ENCODE assay signal across 15 cellular contexts in genomic region chr12:46364300-46364696, GRCh38. TPM values are rescaled to one million over a fixed set of nuclear protein-coding genes. Genes with fewer than 3 reads are reported as not detected.
A peak's percentile ranks its signal among the peaks of the same experiment; 100 is the strongest.
DNase-seq lines count a peak whose midpoint lies in the region; ATAC-seq and TF ChIP-seq lines count a peak whose summit lies in the region.
"Had no signal": no experiment of that assay in that cellular context is flagged by ENCODE, and none has a peak within 500 bp of the region (broad histone marks: within the 10 kb centered on the region; RNA-seq: fewer than 3 reads in every experiment).

No MANE protein-coding gene starts in this region.

- H3K9me2 ChIP-seq in SK-N-SH = no peaks in the 10 kb centered on the region

- no peaks in the 10 kb centered on the region for H3K9me3 ChIP-seq in SK-N-SH
- H3K9me3 ChIP-seq in RWPE2 (ENCODE audit: severe bottlenecking) = no peaks in the 10 kb centered on the region
- no peaks in the 10 kb centered on the region for H3K9me3 ChIP-seq in esophagus squamous epithelium
- H3K9me3 ChIP-seq in gastrocnemius medialis = no peaks in the 10 kb centered on the region

- in situ Hi-C loops in gastrocnemius medialis (cut with MboI; ENCODE audit: low sequenced_read_pairs in 4 of 4) = loop anchor here in 3 of 4 donors (10.0 to 25.0 kb wide), 3 partner anchors 298 to 377 kb away; partner anchors contain the start of gene SCAF11 (in 1 of the 3)

- no peak for TF ChIP-seq EP300 in SK-N-SH (IDR thresholded peaks at IDR 0.05; ENCODE audit: borderline replicate concordance in 1 of 2, low read depth in 1 of 2, low read length in 1 of 2)

- H4K20me1 ChIP-seq in SK-N-SH (ENCODE audit: insufficient read depth) = peaks cover 100% of the 10 kb centered on the region

- intact Hi-C loops in esophagus squamous epithelium (cut with DNase I) = no loop called here
- intact Hi-C loops in gastrocnemius medialis (cut with DNase I; ENCODE audit: low total_unique reads) = no loop called here

- TF ChIP-seq POLR2A in esophagus squamous epithelium (IDR thresholded peaks at IDR 0.05) (no peak), gastrocnemius medialis (IDR thresholded peaks at IDR 0.05) (no peak)

- H3K27me3 ChIP-seq in SK-N-SH (ENCODE audit: insufficient read depth) (no peaks in the 10 kb centered on the region), RWPE2 (ENCODE audit: insufficient read depth, poor library complexity, severe bottlenecking) (no peaks in the 10 kb centered on the region), esophagus squamous epithelium (no peaks in the 10 kb centered on the region), gastrocnemius medialis (no peaks in the 10 kb centered on the region)

- H3F3A ChIP-seq in SK-N-SH (replicated peaks; ENCODE audit: insufficient read depth) = peaks cover 100% of the 10 kb centered on the region

- no peak overlapping the region for H2AFZ ChIP-seq in SK-N-SH (ENCODE audit: low read depth)

- POLR2A ChIA-PET in SK-N-SH (lab: Yijun Ruan, JAX) = no interaction called here

- H3K27ac ChIP-seq in SK-N-SH (ENCODE audit: low read depth in 2 of 2, low read length in 1 of 2) = peak overlapping the region in 1 of 2 experiments; percentile 94; a peak in 2 of 4 replicates
- H3K27ac ChIP-seq in RWPE2 (ENCODE audit: poor library complexity, severe bottlenecking) = peak overlapping the region; percentile 96
- peak overlapping the region in 3 of 4 donors; percentile 37 to 98 (median 98) for H3K27ac ChIP-seq in esophagus squamous epithelium
- H3K27ac ChIP-seq in gastrocnemius medialis = peak overlapping the region; percentile 93 to 97 (median 95)

- H3K4me2 ChIP-seq in SK-N-SH = peak overlapping the region; percentile 30; the same call in 1 of the 2 replicates

- H3K4me1 ChIP-seq in SK-N-SH (ENCODE audit: control insufficient read depth in 1 of 2, insufficient read depth in 2 of 2, low read depth in 1 of 2, low read length in 1 of 2) (peaks cover 9 to 54% of the 10 kb centered on the region in 2 experiments), RWPE2 (ENCODE audit: insufficient read depth, poor library complexity, severe bottlenecking) (peaks cover 81% of the 10 kb centered on the region), esophagus squamous epithelium (peaks cover 24 to 100% (median 73%) of the 10 kb centered on the region in 3 donors), gastrocnemius medialis (peaks cover 78 to 86% of the 10 kb centered on the region in 2 donors)

- H3K4me3 ChIP-seq in SK-N-SH (ENCODE audit: low read depth in 2 of 2, low read length in 1 of 2) (no peak overlapping the region), RWPE2 (ENCODE audit: severe bottlenecking) (no peak overlapping the region), esophagus squamous epithelium (peak overlapping the region in 2 of 4 donors; percentile 86 to 90), gastrocnemius medialis (peak overlapping the region in 1 of 4 donors; percentile 87)

- peaks cover 68% of the 10 kb centered on the region for H3K79me2 ChIP-seq in SK-N-SH (ENCODE audit: insufficient read depth)

- DNase-seq in SK-N-SH (no peak), RWPE2 (ENCODE audit: low spot score) (no peak), esophagus squamous epithelium (lab: John Stamatoyannopoulos, UW) (no peak), gastrocnemius medialis (no peak), cerebellar cortex (ENCODE audit: low spot score) (no peak), NCI-H2081 (lab: John Stamatoyannopoulos, UW) (no peak)
- DNase-seq: activated CD4-positive, alpha-beta memory T cell treated with anti-CD3 and anti-CD28 coated beads, Interleukin-2, amount 10 ng/mL, durations not matched to agents 7 days and 5 days; activated effector memory CD4-positive, alpha-beta T cell treated with Interleukin-2 at 50 U/mL for 16 hours; foreskin melanocyte; KG1; NCI-H1417; NCI-H226; substantia nigra had no signal

- 0 out of 2 replicates have a peak overlapping the region, but pooled peaks have one; percentile 21 for H3K9ac ChIP-seq in SK-N-SH

- TF ChIP-seq CTCF in SK-N-SH (IDR thresholded peaks at IDR 0.05) = no peak
- TF ChIP-seq CTCF in RWPE2 (IDR thresholded peaks at IDR 0.05; ENCODE audit: poor library complexity, severe bottlenecking) = no peak
- no peak for TF ChIP-seq CTCF in esophagus squamous epithelium (IDR thresholded peaks at IDR 0.05)
- TF ChIP-seq CTCF in gastrocnemius medialis (IDR thresholded peaks at IDR 0.05 in 4 of 5, conservative IDR thresholded peaks at IDR 0.05 in 1 of 5) = no peak

- no peak for ATAC-seq in SK-N-SH treated with all-trans-retinoic acid at 6 μM for 48 hours
- no peak for ATAC-seq in RWPE2 (ENCODE audit: low read depth)
- no peak for ATAC-seq in gastrocnemius medialis
- no peak for ATAC-seq in GM18520 (IDR thresholded peaks at IDR 0.05; ENCODE audit: unreplicated experiment)

- peaks cover 99 to 100% of the 10 kb centered on the region in 2 experiments for H3K36me3 ChIP-seq in SK-N-SH (replicated peaks in 1 of 2; ENCODE audit: control insufficient read depth in 1 of 2, insufficient read depth in 2 of 2, low read length in 1 of 2)
- H3K36me3 ChIP-seq in RWPE2 (ENCODE audit: low read depth) = peaks cover 100% of the 10 kb centered on the region
- peaks cover 69 to 100% (median 75%) of the 10 kb centered on the region in 3 donors for H3K36me3 ChIP-seq in esophagus squamous epithelium
- H3K36me3 ChIP-seq in gastrocnemius medialis = peaks cover 16 to 100% of the 10 kb centered on the region in 2 donors

- CTCF ChIA-PET in SK-N-SH (lab: Yijun Ruan, JAX) = interaction anchor here (1.3 kb wide), 1 partner anchor 8 kb away, joined by 3 read pairs; no protein-coding TSS in a partner anchor

- 86% methylated on average over 3 of the region's 3 CpGs for WGBS in SK-N-SH (ENCODE audit: low lambda C conversion rate)
- 61 to 75% methylated on average over 3 of the region's 3 CpGs for WGBS in esophagus squamous epithelium, 2 donors

- TF ChIP-seq RAD21 in SK-N-SH (IDR thresholded peaks at IDR 0.05; ENCODE audit: low read length) = no peak

TF ChIP-seq in SK-N-SH, 30 proteins besides CTCF, POLR2A, EP300 and RAD21:
- TF ChIP-seq RCOR1 (IDR thresholded peaks at IDR 0.05; ENCODE audit: low read length) (no peak), TCF12 (IDR thresholded peaks at IDR 0.05) (no peak), NFIC (IDR thresholded peaks at IDR 0.05; ENCODE audit: borderline replicate concordance) (no peak), SMC3 (IDR thresholded peaks at IDR 0.05; ENCODE audit: low read depth, low read length) (no peak), SIN3A (IDR thresholded peaks at IDR 0.05; ENCODE audit: borderline replicate concordance, low read depth, low read length) (no peak)

TF ChIP-seq in SK-N-SH treated with all-trans-retinoic acid at 6 μM for 48 hours, 23 proteins besides CTCF, POLR2A, EP300 and RAD21 (continues in another document):
- TF ChIP-seq, protein P1, sequence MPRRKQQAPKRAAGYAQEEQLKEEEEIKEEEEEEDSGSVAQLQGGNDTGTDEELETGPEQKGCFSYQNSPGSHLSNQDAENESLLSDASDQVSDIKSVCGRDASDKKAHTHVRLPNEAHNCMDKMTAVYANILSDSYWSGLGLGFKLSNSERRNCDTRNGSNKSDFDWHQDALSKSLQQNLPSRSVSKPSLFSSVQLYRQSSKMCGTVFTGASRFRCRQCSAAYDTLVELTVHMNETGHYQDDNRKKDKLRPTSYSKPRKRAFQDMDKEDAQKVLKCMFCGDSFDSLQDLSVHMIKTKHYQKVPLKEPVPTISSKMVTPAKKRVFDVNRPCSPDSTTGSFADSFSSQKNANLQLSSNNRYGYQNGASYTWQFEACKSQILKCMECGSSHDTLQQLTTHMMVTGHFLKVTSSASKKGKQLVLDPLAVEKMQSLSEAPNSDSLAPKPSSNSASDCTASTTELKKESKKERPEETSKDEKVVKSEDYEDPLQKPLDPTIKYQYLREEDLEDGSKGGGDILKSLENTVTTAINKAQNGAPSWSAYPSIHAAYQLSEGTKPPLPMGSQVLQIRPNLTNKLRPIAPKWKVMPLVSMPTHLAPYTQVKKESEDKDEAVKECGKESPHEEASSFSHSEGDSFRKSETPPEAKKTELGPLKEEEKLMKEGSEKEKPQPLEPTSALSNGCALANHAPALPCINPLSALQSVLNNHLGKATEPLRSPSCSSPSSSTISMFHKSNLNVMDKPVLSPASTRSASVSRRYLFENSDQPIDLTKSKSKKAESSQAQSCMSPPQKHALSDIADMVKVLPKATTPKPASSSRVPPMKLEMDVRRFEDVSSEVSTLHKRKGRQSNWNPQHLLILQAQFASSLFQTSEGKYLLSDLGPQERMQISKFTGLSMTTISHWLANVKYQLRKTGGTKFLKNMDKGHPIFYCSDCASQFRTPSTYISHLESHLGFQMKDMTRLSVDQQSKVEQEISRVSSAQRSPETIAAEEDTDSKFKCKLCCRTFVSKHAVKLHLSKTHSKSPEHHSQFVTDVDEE (CRISPR knock-in tag; IDR thresholded peaks at IDR 0.05) = no peak
- no peak for TF ChIP-seq SNAI2 (CRISPR knock-in tag; IDR thresholded peaks at IDR 0.05)
- no peak for TF ChIP-seq RARB (CRISPR knock-in tag; IDR thresholded peaks at IDR 0.05)
- no peak for TF ChIP-seq ISL1 (CRISPR knock-in tag; IDR thresholded peaks at IDR 0.05)
- no peak for TF ChIP-seq POU6F1 (CRISPR knock-in tag; IDR thresholded peaks at IDR 0.05; ENCODE audit: borderline replicate concordance, low read depth)

RNA-seq across cellular contexts. Expression of gene SLC38A2, which starts 8.3 kb away (rescaled TPM):
- 135 and 191 TPM in 2 replicates for polyA plus RNA-seq in SK-N-SH (2012; rRNA removed)
- polyA plus RNA-seq in SK-N-SH (2012; cell fraction: cytosol; rRNA removed) = 133 and 142 TPM in 2 replicates
- 395 and 464 TPM in 2 replicates for polyA plus RNA-seq in SK-N-SH (2012; cell fraction: nucleus; rRNA removed)
- total RNA-seq in esophagus squamous epithelium (100 to 1,000 TPM; 242 to 468 (median 286) TPM), gastrocnemius medialis (100 to 1,000 TPM; 260 to 853 (median 400) TPM)
